ENCODE assay signal across 12 cellular contexts in genomic region chr2:5914831-5915611, GRCh38.
DNase-seq lines count a peak whose midpoint lies in the region; ATAC-seq, FAIRE-seq and TF ChIP-seq lines count a peak whose summit lies in the region.
"Had no signal": no experiment of that assay in that cellular context is flagged by ENCODE, and none has a peak within 500 bp of the region (broad histone marks: within the 10 kb centered on the region; RNA-seq: fewer than 3 reads in every experiment).

No MANE protein-coding gene starts in this region.

- under 1% methylated on average over 7 of the region's 7 CpGs for WGBS in smooth muscle cell (ENCODE audit: low lambda C conversion rate)

- POLR2A ChIA-PET in CD8-positive, alpha-beta T cell (lab: Charles Lee) = interaction anchor here (0.9 kb wide), 1 partner anchor 29 kb away, joined by 3 read pairs; no protein-coding TSS in a partner anchor

- H3K4me2 ChIP-seq in astrocyte (ENCODE audit: low read length) (peak overlapping the region; percentile 75), smooth muscle cell (peak overlapping the region; percentile 27)

- H2AFZ ChIP-seq in astrocyte (ENCODE audit: low read depth, low read length) (peak overlapping the region; percentile 37), smooth muscle cell (ENCODE audit: low read depth) (no peak overlapping the region)
- H2AFZ ChIP-seq: parathyroid adenoma had no signal

- no peak overlapping the region for H3K4me3 Mint-ChIP-seq in astrocyte (ENCODE audit: unreplicated experiment)
- H3K4me3 Mint-ChIP-seq in CD8-positive, alpha-beta T cell = no peak overlapping the region
- H3K4me3 Mint-ChIP-seq: activated CD8-positive, alpha-beta T cell treated with anti-CD3 and anti-CD28 coated beads for 36 hours; central memory CD8-positive, alpha-beta T cell had no signal

- peaks cover 16% of the 10 kb centered on the region for H3K4me1 Mint-ChIP-seq in astrocyte (ENCODE audit: low read depth, unreplicated experiment)
- H3K4me1 Mint-ChIP-seq in CD8-positive, alpha-beta T cell (ENCODE audit: low read depth) = no peaks in the 10 kb centered on the region
- H3K4me1 Mint-ChIP-seq: central memory CD8-positive, alpha-beta T cell had no signal

- peak; percentile 28 to 68 for DNase-seq in NCI-H187 (lab: John Stamatoyannopoulos, UW)
- DNase-seq in astrocyte (ENCODE audit: low read depth) = peak; percentile 98
- peak; percentile 48 for DNase-seq in iris pigment epithelial cell (ENCODE audit: low read depth)
- peak; percentile 45 for DNase-seq in smooth muscle cell (lab: John Stamatoyannopoulos, UW; ENCODE audit: unreplicated experiment)
- DNase-seq in dermis blood vessel endothelial cell = no peak
- no peak for DNase-seq in activated naive CD4-positive, alpha-beta T cell treated with anti-CD3 and anti-CD28 coated beads, Interleukin-2, amount 50 U/mL, for 72 hours (ENCODE audit: low spot score in 2 of 2)
- DNase-seq in CD8-positive, alpha-beta T cell = no peak
- no peak for DNase-seq in KG1 (lab: John Stamatoyannopoulos, UW)
- DNase-seq: activated CD8-positive, alpha-beta T cell treated with anti-CD3 and anti-CD28 coated beads for 36 hours; stimulated activated CD8-positive, alpha-beta memory T cell treated with anti-CD3 and anti-CD28 coated beads, Interleukin-4, amount 100 ng/mL, for 48 hours had no signal

- H4K20me1 ChIP-seq in astrocyte (ENCODE audit: insufficient read depth, low read length) = no peaks in the 10 kb centered on the region
- H4K20me1 ChIP-seq in smooth muscle cell (ENCODE audit: low read depth) = no peaks in the 10 kb centered on the region

- no peaks in the 10 kb centered on the region for H3K36me3 Mint-ChIP-seq in astrocyte (ENCODE audit: low read depth, unreplicated experiment)
- no peaks in the 10 kb centered on the region for H3K36me3 Mint-ChIP-seq in activated naive CD4-positive, alpha-beta T cell treated with anti-CD3 and anti-CD28 coated beads, Interleukin-2, amount 50 U/mL, for 72 hours
- H3K36me3 Mint-ChIP-seq in CD8-positive, alpha-beta T cell = no peaks in the 10 kb centered on the region

- no peak for TF ChIP-seq CTCF in astrocyte (IDR thresholded peaks at IDR 0.05; ENCODE audit: insufficient read depth, low read depth, low read length)
- TF ChIP-seq CTCF in smooth muscle cell (IDR thresholded peaks at IDR 0.05; ENCODE audit: borderline replicate concordance, insufficient read depth, poor library complexity, severe bottlenecking) = no peak
- TF ChIP-seq CTCF in CD8-positive, alpha-beta T cell (IDR thresholded peaks at IDR 0.05) = no peak

- peaks cover 3% of the 10 kb centered on the region for H3K9me3 ChIP-seq in astrocyte (ENCODE audit: insufficient read depth, low read depth, low read length)
- no peaks in the 10 kb centered on the region for H3K9me3 ChIP-seq in smooth muscle cell (replicated peaks; ENCODE audit: low read depth)
- no peaks in the 10 kb centered on the region for H3K9me3 ChIP-seq in CD8-positive, alpha-beta T cell (ENCODE audit: low read length)

- peaks cover 3% of the 10 kb centered on the region for H3K27me3 Mint-ChIP-seq in astrocyte (ENCODE audit: low read depth, unreplicated experiment)
- H3K27me3 Mint-ChIP-seq in CD8-positive, alpha-beta T cell (ENCODE audit: low read depth) = no peaks in the 10 kb centered on the region
- H3K27me3 Mint-ChIP-seq: central memory CD8-positive, alpha-beta T cell had no signal

- H3K27ac Mint-ChIP-seq in astrocyte (ENCODE audit: unreplicated experiment) = peak overlapping the region; percentile 50
- no peak overlapping the region for H3K27ac Mint-ChIP-seq in activated naive CD4-positive, alpha-beta T cell treated with anti-CD3 and anti-CD28 coated beads, Interleukin-2, amount 50 U/mL, for 72 hours
- no peak overlapping the region for H3K27ac Mint-ChIP-seq in CD8-positive, alpha-beta T cell
- H3K27ac Mint-ChIP-seq: activated CD8-positive, alpha-beta T cell treated with anti-CD3 and anti-CD28 coated beads for 36 hours had no signal

- no peaks in the 10 kb centered on the region for H3K36me3 ChIP-seq in astrocyte (ENCODE audit: insufficient read depth, low read length)
- no peaks in the 10 kb centered on the region for H3K36me3 ChIP-seq in smooth muscle cell (ENCODE audit: low read depth)
- no peaks in the 10 kb centered on the region for H3K36me3 ChIP-seq in CD8-positive, alpha-beta T cell (ENCODE audit: insufficient read depth, low read length)

- H3F3A ChIP-seq in smooth muscle cell (ENCODE audit: low read depth) = peaks cover 17% of the 10 kb centered on the region

- FAIRE-seq in astrocyte (lab: Jason Lieb, UNC) = peak; percentile 13

- H3K27ac ChIP-seq in astrocyte (ENCODE audit: low read depth, low read length) = peak overlapping the region; percentile 77
- peak overlapping the region; percentile 76 for H3K27ac ChIP-seq in smooth muscle cell (ENCODE audit: low read depth)
- no peak overlapping the region for H3K27ac ChIP-seq in CD8-positive, alpha-beta T cell (ENCODE audit: low read depth, low read length)
- H3K27ac ChIP-seq: parathyroid adenoma had no signal

- peak overlapping the region; percentile 6 for H3K4me3 ChIP-seq in astrocyte (ENCODE audit: insufficient read depth, low read depth, low read length)
- H3K4me3 ChIP-seq in smooth muscle cell = no peak overlapping the region
- no peak overlapping the region for H3K4me3 ChIP-seq in CD8-positive, alpha-beta T cell (ENCODE audit: low read depth, low read length)

- CTCF ChIA-PET in CD8-positive, alpha-beta T cell (lab: Charles Lee) = no interaction called here

- intact Hi-C loops in CD8-positive, alpha-beta T cell (cut with DNase I, micrococcal nuclease) = no loop called here

- H3K9me3 Mint-ChIP-seq in astrocyte (ENCODE audit: unreplicated experiment) = peaks cover 5% of the 10 kb centered on the region
- peaks cover 19 to 29% of the 10 kb centered on the region in 2 donors for H3K9me3 Mint-ChIP-seq in activated naive CD4-positive, alpha-beta T cell treated with anti-CD3 and anti-CD28 coated beads, Interleukin-2, amount 50 U/mL, for 72 hours
- H3K9me3 Mint-ChIP-seq in CD8-positive, alpha-beta T cell = peaks cover 5% of the 10 kb centered on the region

- no peaks in the 10 kb centered on the region for H3K79me2 ChIP-seq in astrocyte (ENCODE audit: insufficient read depth, low read length)
- no peaks in the 10 kb centered on the region for H3K79me2 ChIP-seq in smooth muscle cell (ENCODE audit: low read depth)
- H3K79me2 ChIP-seq: parathyroid adenoma had no signal

- no peaks in the 10 kb centered on the region for H3K27me3 ChIP-seq in astrocyte (ENCODE audit: insufficient read depth, low read length)
- H3K27me3 ChIP-seq in smooth muscle cell (ENCODE audit: low read depth) = peaks cover 6% of the 10 kb centered on the region
- H3K27me3 ChIP-seq in CD8-positive, alpha-beta T cell (ENCODE audit: insufficient read depth, low read length) = no peaks in the 10 kb centered on the region

- peak overlapping the region; percentile 61 for H3K9ac ChIP-seq in astrocyte (ENCODE audit: low read length)
- H3K9ac ChIP-seq in smooth muscle cell (ENCODE audit: low read depth) = peak overlapping the region; percentile 3
- H3K9ac ChIP-seq: parathyroid adenoma had no signal

- ATAC-seq in activated naive CD4-positive, alpha-beta T cell treated with anti-CD3 and anti-CD28 coated beads, Interleukin-2, amount 50 U/mL, for 72 hours = no peak
- ATAC-seq in CD8-positive, alpha-beta T cell = no peak
- ATAC-seq: activated CD8-positive, alpha-beta T cell treated with anti-CD3 and anti-CD28 coated beads for 36 hours had no signal

- peaks cover 23% of the 10 kb centered on the region for H3K4me1 ChIP-seq in astrocyte (ENCODE audit: insufficient read depth, low read length)
- H3K4me1 ChIP-seq in smooth muscle cell (ENCODE audit: low read depth) = peaks cover 18% of the 10 kb centered on the region
- no peaks in the 10 kb centered on the region for H3K4me1 ChIP-seq in CD8-positive, alpha-beta T cell (ENCODE audit: insufficient read depth, low read length)
- H3K4me1 ChIP-seq: parathyroid adenoma had no signal

Comparison
In these comparisons a context has a peak if more than half of its experiments do, and no peak if none do; other contexts are left out.
1. DNase-seq: peak in NCI-H187 (2 of 2), astrocyte (single experiment), iris pigment epithelial cell (single experiment) and smooth muscle cell (single experiment); none in dermis blood vessel endothelial cell (single experiment), activated naive CD4-positive, alpha-beta T cell treated with anti-CD3 and anti-CD28 coated beads, Interleukin-2, amount 50 U/mL, for 72 hours (0 of 2), CD8-positive, alpha-beta T cell (0 of 7) and KG1 (single experiment).